In the genomic region with DNA sequence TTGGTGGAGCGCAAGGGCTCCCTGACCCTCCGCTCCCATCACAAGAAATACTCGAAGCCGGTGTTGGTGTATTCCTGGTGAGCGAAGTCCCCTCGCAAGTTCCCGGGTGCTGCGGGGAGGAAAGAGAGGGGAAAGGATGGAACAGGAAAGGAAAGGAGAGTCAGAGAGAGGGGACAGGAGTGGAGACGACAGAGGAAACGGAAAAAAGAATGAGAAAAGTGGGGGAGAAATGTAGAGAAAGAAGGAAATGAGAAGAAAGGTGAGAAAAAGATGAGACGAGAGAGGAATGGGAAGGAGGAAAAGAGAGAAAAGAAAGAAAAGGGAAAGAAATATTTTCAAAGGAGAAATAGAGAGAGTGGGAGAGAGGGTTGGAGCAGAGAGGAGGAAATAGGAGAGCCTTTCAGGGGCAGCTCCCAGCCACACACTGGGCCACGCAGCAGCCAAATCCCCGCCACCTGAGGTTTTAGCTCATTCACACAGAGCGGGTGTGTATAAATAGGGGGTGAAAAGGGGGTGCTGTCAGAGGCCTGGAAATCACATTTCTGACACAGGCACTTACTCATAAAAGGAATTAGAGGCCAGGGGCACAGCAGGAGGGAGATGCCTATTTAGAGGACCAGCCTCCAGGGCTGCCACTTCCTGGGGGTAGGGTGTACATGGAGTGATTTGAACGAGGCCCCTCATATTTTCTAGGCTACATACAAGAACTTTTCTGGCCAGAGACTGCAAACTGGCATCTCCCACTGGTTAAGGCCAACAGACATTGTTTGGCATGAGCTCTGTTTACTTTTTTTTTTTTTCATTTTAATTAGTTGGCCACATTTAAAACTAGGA, we compare ENCODE assay signal across 13 cellular contexts. TPM values are rescaled to one million over a fixed set of nuclear protein-coding genes. Genes with fewer than 3 reads are reported as not detected.
DNase-seq lines count a peak whose midpoint lies in the region; FAIRE-seq and TF ChIP-seq lines count a peak whose summit lies in the region.
"Had no signal": no experiment of that assay in that cellular context is flagged by ENCODE, and none has a peak within 500 bp of the region (broad histone marks: within the 10 kb centered on the region; RNA-seq: fewer than 3 reads in every experiment).

No MANE protein-coding gene starts in this region.

- peaks cover 0 to 10% of the 10 kb centered on the region in 2 donors for H3K4me1 ChIP-seq in mucosa of rectum (ENCODE audit: control insufficient read depth in 2 of 2, insufficient read depth in 2 of 2, low read length in 2 of 2)
- H3K4me1 ChIP-seq in suprapubic skin, result peaks cover 4% of the 10 kb centered on the region
- H3K4me1 ChIP-seq: upper lobe of right lung had no signal

- DNase-seq in H7, result no peak
- no peak for DNase-seq in chondrocyte (ENCODE audit: low spot score)
- no peak for DNase-seq in DMS53 (lab: John Stamatoyannopoulos, UW)
- no peak for DNase-seq in AG08396 (ENCODE audit: low spot score)
- DNase-seq in DMS153 treated with DMSO at 0.1 percent for 48 hours (lab: John Stamatoyannopoulos, UW; ENCODE audit: unreplicated experiment), result no peak
- DNase-seq in suprapubic skin (ENCODE audit: low spot score in 2 of 2), result no peak
- DNase-seq: dermis blood vessel endothelial cell, NCI-H187 treated with DMSO at 0.1 percent for 48 hours, ovary had no signal

- WGBS in suprapubic skin, result 40% methylated on average over 15 of the region's 15 CpGs

- H3K4me3 Mint-ChIP-seq in chondrocyte (ENCODE audit: unreplicated experiment), result peak overlapping the region; percentile 54

- H3K36me3 ChIP-seq in H7 (replicated peaks; ENCODE audit: control insufficient read depth, insufficient read depth, low read length) (no peaks in the 10 kb centered on the region), mucosa of rectum (ENCODE audit: control insufficient read depth in 2 of 2, insufficient read depth in 2 of 2, low read length in 2 of 2) (no peaks in the 10 kb centered on the region), suprapubic skin (no peaks in the 10 kb centered on the region)
- H3K36me3 ChIP-seq: ovary, upper lobe of right lung had no signal

- no peaks in the 10 kb centered on the region for H3K9me3 Mint-ChIP-seq in chondrocyte (ENCODE audit: low read depth)

- TF ChIP-seq EP300 in suprapubic skin (IDR thresholded peaks at IDR 0.05), result no peak

- H3K9me3 ChIP-seq in mucosa of rectum (ENCODE audit: control insufficient read depth in 2 of 2, low read length in 2 of 2) (no peaks in the 10 kb centered on the region), suprapubic skin (no peaks in the 10 kb centered on the region)
- H3K9me3 ChIP-seq: ovary, upper lobe of right lung had no signal

- H3K4me1 Mint-ChIP-seq in chondrocyte (ENCODE audit: low read depth), result peaks cover 34% of the 10 kb centered on the region

- no peak overlapping the region for H3K27ac ChIP-seq in mucosa of rectum (ENCODE audit: low read depth in 2 of 2, low read length in 2 of 2)
- no peak overlapping the region for H3K27ac ChIP-seq in suprapubic skin
- H3K27ac ChIP-seq: C4-2B, ovary, upper lobe of right lung had no signal

- FAIRE-seq in A204.1 (lab: Jason Lieb, UNC), result peak; percentile 3

- no peaks in the 10 kb centered on the region for H3K27me3 ChIP-seq in H7 (ENCODE audit: control insufficient read depth, insufficient read depth, low read length)
- peaks cover 0 to 6% of the 10 kb centered on the region in 2 donors for H3K27me3 ChIP-seq in mucosa of rectum (ENCODE audit: control insufficient read depth in 2 of 2, insufficient read depth in 2 of 2, low read length in 2 of 2)
- H3K27me3 ChIP-seq in suprapubic skin, result peaks cover 17% of the 10 kb centered on the region
- H3K27me3 ChIP-seq: ovary had no signal

- no peak for TF ChIP-seq POLR2A in suprapubic skin (IDR thresholded peaks at IDR 0.05)

- no peak overlapping the region for H3K9ac ChIP-seq in mucosa of rectum (ENCODE audit: low read depth in 1 of 2, low read length in 2 of 2)

- no peak overlapping the region for H3K27ac Mint-ChIP-seq in chondrocyte (ENCODE audit: unreplicated experiment)

- H3K36me3 Mint-ChIP-seq in chondrocyte (ENCODE audit: low read depth), result no peaks in the 10 kb centered on the region

- H3K27me3 Mint-ChIP-seq in chondrocyte (ENCODE audit: low read depth), result peaks cover 27% of the 10 kb centered on the region

- TF ChIP-seq CTCF in chondrocyte (IDR thresholded peaks at IDR 0.05) (no peak), suprapubic skin (IDR thresholded peaks at IDR 0.05) (no peak)

- H3K4me3 ChIP-seq in H7 (ENCODE audit: insufficient read depth, low read depth, low read length) (peak overlapping the region; percentile 45), mucosa of rectum (ENCODE audit: low read length in 2 of 2) (peak overlapping the region; percentile 64 to 70), suprapubic skin (no peak overlapping the region)
- H3K4me3 ChIP-seq: ovary, upper lobe of right lung had no signal

RNA-seq across cellular contexts. Expression of gene CFAP95, which starts 0.6 kb away (rescaled TPM):
- total RNA-seq in H7 (2014; rRNA removed; shearing (Covaris generic)), result 30.0 and 39.6 TPM in 2 replicates
- total RNA-seq in chondrocyte, result not detected in 3 replicates
- not detected for total RNA-seq in suprapubic skin
- total RNA-seq: dermis blood vessel endothelial cell, upper lobe of right lung had no signal

Comparison
In these comparisons a context has a peak if more than half of its experiments do, and no peak if none do; other contexts are left out.
1. RNA of gene CFAP95, which starts 0.6 kb away (total RNA-seq): 30.0 to 39.6 TPM in H7; not detected in chondrocyte and not detected in suprapubic skin; every median in the first group is over 10 times any median in the second.